In the genomic region with DNA sequence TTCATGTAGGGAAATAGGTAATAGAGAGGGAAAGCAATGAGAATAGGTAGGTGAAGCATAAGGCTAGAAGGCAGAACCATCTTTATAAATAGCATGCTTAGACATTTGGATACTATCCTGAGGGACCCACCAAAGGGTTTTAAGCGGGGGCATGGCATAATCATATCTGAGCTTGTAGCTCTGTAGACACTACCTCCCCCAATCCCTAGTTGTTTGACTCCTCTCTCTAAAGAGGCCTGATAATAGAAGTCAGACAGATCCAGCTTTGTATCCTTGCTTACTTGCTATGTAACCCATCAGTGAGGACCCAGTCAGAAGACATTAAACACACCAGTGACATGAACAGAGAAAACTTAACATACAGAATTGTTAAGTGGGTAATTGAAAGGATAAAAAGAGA, we compare ENCODE assay signal across 18 cellular contexts. TPM values are rescaled to one million over a fixed set of nuclear protein-coding genes. Genes with fewer than 3 reads are reported as not detected.
DNase-seq lines count a peak whose midpoint lies in the region; ATAC-seq, FAIRE-seq and TF ChIP-seq lines count a peak whose summit lies in the region.
"Had no signal": no experiment of that assay in that cellular context is flagged by ENCODE, and none has a peak within 500 bp of the region (broad histone marks: within the 10 kb centered on the region; RNA-seq: fewer than 3 reads in every experiment).

No MANE protein-coding gene starts in this region.

- H3K9me3 ChIP-seq in small intestine (ENCODE audit: control insufficient read depth, low read depth): no peaks in the 10 kb centered on the region
- H3K9me3 ChIP-seq in transverse colon: no peaks in the 10 kb centered on the region

- TF ChIP-seq CTCF in AG10803 (conservative IDR thresholded peaks at IDR 0.05; ENCODE audit: low read length): no peak
- TF ChIP-seq CTCF in endothelial cell (IDR thresholded peaks at IDR 0.05; ENCODE audit: unreplicated experiment): no peak
- no peak for TF ChIP-seq CTCF in transverse colon (IDR thresholded peaks at IDR 0.05)

- TF ChIP-seq EP300 in transverse colon (IDR thresholded peaks at IDR 0.05; ENCODE audit: low read depth): no peak

- H3K36me3 Mint-ChIP-seq in endothelial cell (ENCODE audit: low read depth, unreplicated experiment): peaks cover 5% of the 10 kb centered on the region

- H3K27me3 Mint-ChIP-seq in endothelial cell (ENCODE audit: unreplicated experiment): no peaks in the 10 kb centered on the region
- H3K27me3 Mint-ChIP-seq: CD4-positive, CD25-positive, alpha-beta regulatory T cell had no signal

- TF ChIP-seq POLR2A in transverse colon (IDR thresholded peaks at IDR 0.05): no peak

- 94 to 100% (median 95%) methylated on average over 1 of the region's 1 CpG for WGBS in small intestine, 3 donors
- WGBS in transverse colon (ENCODE audit: low coverage in 1 of 2), 2 donors: 95 to 100% methylated on average over 1 of the region's 1 CpG

- intact Hi-C loops in transverse colon (cut with DNase I; ENCODE audit: low total_unique reads): no loop called here

- H3K4me3 ChIP-seq in AG10803 (ENCODE audit: low read length): peak overlapping the region; percentile 3; the same call in 1 of the 2 replicates
- no peak overlapping the region for H3K4me3 ChIP-seq in small intestine (ENCODE audit: low read depth in 1 of 2, low read length in 2 of 2)
- no peak overlapping the region for H3K4me3 ChIP-seq in transverse colon

- H3K27me3 ChIP-seq in small intestine (ENCODE audit: control insufficient read depth in 2 of 2, insufficient read depth in 2 of 2, low read length in 2 of 2) (no peaks in the 10 kb centered on the region), transverse colon (no peaks in the 10 kb centered on the region)

- H3K4me3 Mint-ChIP-seq in endothelial cell (ENCODE audit: unreplicated experiment): no peak overlapping the region
- H3K4me3 Mint-ChIP-seq: CD4-positive, CD25-positive, alpha-beta regulatory T cell had no signal

- H3K4me1 ChIP-seq in small intestine (ENCODE audit: control insufficient read depth in 2 of 2, insufficient read depth in 1 of 2, low read depth in 1 of 2, low read length in 1 of 2) (no peaks in the 10 kb centered on the region), transverse colon (no peaks in the 10 kb centered on the region)

- peak; percentile 18 for DNase-seq in AG10803 (ENCODE audit: low read depth)
- DNase-seq in endothelial cell (ENCODE audit: low spot score): no peak
- DNase-seq in T1000 (lab: John Stamatoyannopoulos, UW): no peak
- no peak for DNase-seq in small intestine
- no peak for DNase-seq in 8988T
- no peak for DNase-seq in transverse colon
- DNase-seq: AML-193; Calu3; CD4-positive, CD25-positive, alpha-beta regulatory T cell; DMS79; NCI-H1417; NCI-H2029; NCI-H524; SHP77 treated with DMSO at 0.1 percent for 48 hours had no signal

- peak; percentile 9 for ATAC-seq in GM21529 (IDR thresholded peaks at IDR 0.05; ENCODE audit: unreplicated experiment)
- ATAC-seq in HG03442 (IDR thresholded peaks at IDR 0.05; ENCODE audit: unreplicated experiment): peak; percentile 14

- no peak for FAIRE-seq in small intestine (lab: Jason Lieb, UNC)
- FAIRE-seq: A204.1, G401.6 had no signal

- no peaks in the 10 kb centered on the region for H3K36me3 ChIP-seq in small intestine (ENCODE audit: control insufficient read depth in 2 of 2, insufficient read depth in 2 of 2, low read length in 2 of 2)
- no peaks in the 10 kb centered on the region for H3K36me3 ChIP-seq in transverse colon

- H3K27ac Mint-ChIP-seq in endothelial cell (ENCODE audit: unreplicated experiment): peak overlapping the region; percentile 0
- H3K27ac Mint-ChIP-seq: CD4-positive, CD25-positive, alpha-beta regulatory T cell had no signal

- in situ Hi-C loops in transverse colon (cut with MboI; ENCODE audit: low pct_ligation_motif_present in 1 of 4, low pct_unique_long_range_greater_than_20kb in 1 of 4, low sequenced_read_pairs in 3 of 4): no loop called here

- H3K9me3 Mint-ChIP-seq in endothelial cell (ENCODE audit: unreplicated experiment): no peaks in the 10 kb centered on the region

- peaks cover 16% of the 10 kb centered on the region for H3K4me1 Mint-ChIP-seq in endothelial cell (ENCODE audit: unreplicated experiment)

- H3K27ac ChIP-seq in small intestine (ENCODE audit: low read depth in 1 of 2, low read length in 1 of 2) (no peak overlapping the region), transverse colon (no peak overlapping the region)

RNA-seq across cellular contexts. Expression of gene SCFD2, which starts 58.7 kb away (rescaled TPM):
- total RNA-seq in endothelial cell (ENCODE audit: unreplicated experiment): 13.6 TPM
- polyA plus RNA-seq in small intestine: 1 to 10 TPM; 2.2 to 8.3 (median 3.0) TPM
- 10 to 100 TPM; 12.7 to 23.7 (median 18.3) TPM for total RNA-seq in transverse colon
